8 cellular contexts compared by ENCODE assay signal in genomic region chr10:89793649-89794254, GRCh38.
DNase-seq lines count a peak whose midpoint lies in the region; ATAC-seq, FAIRE-seq and TF ChIP-seq lines count a peak whose summit lies in the region.

No MANE protein-coding gene starts in this region.

- H3K4me2 ChIP-seq in Loucy (ENCODE audit: low read depth, low read length, poor library complexity, severe bottlenecking) = no peak overlapping the region

- peak; percentile 90 for TF ChIP-seq CTCF in Loucy (conservative IDR thresholded peaks at IDR 0.05; ENCODE audit: low read length)
- peak; percentile 69 for TF ChIP-seq CTCF in bronchial epithelial cell (IDR thresholded peaks at IDR 0.05; ENCODE audit: insufficient read depth, low read length, severe bottlenecking)

- H3K27me3 ChIP-seq in Loucy (ENCODE audit: insufficient read depth, low read length, poor library complexity, severe bottlenecking) (no peaks in the 10 kb centered on the region), bronchial epithelial cell (ENCODE audit: control insufficient read depth, insufficient read depth, low read length) (no peaks in the 10 kb centered on the region)

- DNase-seq in DMS79 treated with DMSO at 0.1 percent for 48 hours (lab: John Stamatoyannopoulos, UW) (peak; percentile 34), DMS79 (lab: John Stamatoyannopoulos, UW) (no peak), RPMI8226 (peak; percentile 62), bronchial epithelial cell (ENCODE audit: low read depth) (peak; percentile 70), stromal cell of bone marrow (ENCODE audit: low read depth) (peak; percentile 56)

- FAIRE-seq in bronchial epithelial cell (lab: Jason Lieb, UNC) (no peak), islet of Langerhans (lab: Jason Lieb, UNC) (peak; percentile 96)

- H3K9ac ChIP-seq in Loucy (ENCODE audit: low read depth, low read length, poor library complexity, severe bottlenecking) = no peak overlapping the region

- H3K4me3 ChIP-seq in Loucy (ENCODE audit: low read length, poor library complexity, severe bottlenecking) = no peak overlapping the region
- no peak overlapping the region for H3K4me3 ChIP-seq in bronchial epithelial cell (ENCODE audit: low read depth, low read length)

- H2AFZ ChIP-seq in Loucy (ENCODE audit: low read length) = no peak overlapping the region

- no peaks in the 10 kb centered on the region for H3K79me2 ChIP-seq in Loucy (ENCODE audit: insufficient read depth, low read length)

- no peaks in the 10 kb centered on the region for H3K9me2 ChIP-seq in Loucy (replicated peaks; ENCODE audit: low read depth, low read length)

- H3F3A ChIP-seq in Loucy (ENCODE audit: low read depth) = no peaks in the 10 kb centered on the region

- H3K36me3 ChIP-seq in Loucy (ENCODE audit: insufficient read depth, low read length) = no peaks in the 10 kb centered on the region
- no peaks in the 10 kb centered on the region for H3K36me3 ChIP-seq in bronchial epithelial cell (ENCODE audit: control insufficient read depth, insufficient read depth, low read length)

- no peaks in the 10 kb centered on the region for H3K4me1 ChIP-seq in Loucy (ENCODE audit: insufficient read depth, low read length, poor library complexity, severe bottlenecking)

- H3K9me3 ChIP-seq in Loucy (ENCODE audit: insufficient read depth, low read depth, low read length) = no peaks in the 10 kb centered on the region

- no peaks in the 10 kb centered on the region for H4K20me1 ChIP-seq in Loucy (ENCODE audit: insufficient read depth, low read length, poor library complexity, severe bottlenecking)

- ATAC-seq in GM21515 (IDR thresholded peaks at IDR 0.05; ENCODE audit: unreplicated experiment) = peak; percentile 70
